ENCODE assay signal across 9 cellular contexts in genomic region chr11:22626573-22627239, GRCh38. TPM values are rescaled to one million over a fixed set of nuclear protein-coding genes. Genes with fewer than 3 reads are reported as not detected.
DNase-seq lines count a peak whose midpoint lies in the region; ATAC-seq, FAIRE-seq and TF ChIP-seq lines count a peak whose summit lies in the region.
"Had no signal": no experiment of that assay in that cellular context is flagged by ENCODE, and none has a peak within 500 bp of the region (broad histone marks: within the 10 kb centered on the region; RNA-seq: fewer than 3 reads in every experiment).

No MANE protein-coding gene starts in this region.

- TF ChIP-seq POLR2A in IMR-90 (IDR thresholded peaks at IDR 0.05; ENCODE audit: low read depth, low read length), result no peak
- TF ChIP-seq POLR2A in GM12878 (IDR thresholded peaks at IDR 0.05; ENCODE audit: low read depth, low read length), result no peak

- no peak for TF ChIP-seq RAD21 in IMR-90 (IDR thresholded peaks at IDR 0.05; ENCODE audit: low read length)
- TF ChIP-seq RAD21 in GM12878 (IDR thresholded peaks at IDR 0.05; ENCODE audit: insufficient read depth, low read depth, low read length), result no peak

- no peak overlapping the region; the same call in 1 of the 2 replicates for H3K23ac ChIP-seq in IMR-90 (ENCODE audit: low read depth, low read length)

- H2AFZ ChIP-seq in IMR-90 (replicated peaks; ENCODE audit: low read length, poor library complexity) (no peak overlapping the region), GM12878 (ENCODE audit: control insufficient read depth, low read depth, low read length) (peak overlapping the region; percentile 93)

- H3K4me1 ChIP-seq in IMR-90 (ENCODE audit: control insufficient read depth, insufficient read depth, low read length), result no peaks in the 10 kb centered on the region
- peaks cover 6% of the 10 kb centered on the region; the same call in 1 of the 2 replicates for H3K4me1 ChIP-seq in GM12878 (ENCODE audit: control insufficient read depth, insufficient read depth, low read length)

- BruUV-seq in IMR-90 (replicated peaks; lab: Mats Ljungman, UMichigan) (no TSS peak), GM12878 (replicated peaks; lab: Mats Ljungman, UMichigan) (no TSS peak)

- H3K9ac ChIP-seq in IMR-90 (ENCODE audit: low read depth, low read length) (no peak overlapping the region), GM12878 (ENCODE audit: control insufficient read depth, insufficient read depth, low read length) (no peak overlapping the region; the same call in 1 of the 2 replicates)

- H4K20me1 ChIP-seq in IMR-90 (ENCODE audit: insufficient read depth, low read length) (no peaks in the 10 kb centered on the region), GM12878 (ENCODE audit: control insufficient read depth, insufficient read depth) (no peaks in the 10 kb centered on the region)

- H3K27ac Mint-ChIP-seq in CD4-positive, alpha-beta T cell, result peak overlapping the region; percentile 94
- H3K27ac Mint-ChIP-seq in natural killer cell, result peak overlapping the region; percentile 96 to 97

- dilution Hi-C loops in IMR-90 (cut with HindIII; ENCODE audit: low sequenced_read_pairs, unreplicated experiment), result no loop called here

- H3K79me1 ChIP-seq in IMR-90 (ENCODE audit: low read depth in 1 of 2, low read length in 2 of 2), result peaks cover 4 to 12% of the 10 kb centered on the region in 2 experiments; a peak in 3 of 4 replicates

- WGBS in IMR-90 (ENCODE audit: extremely low coverage in 2 of 2, insufficient read length in 1 of 2), 2 experiments, result 100% methylated on average over 3 of the region's 14 CpGs; no CpG with 5 or more reads in 1 of the 2 experiments
- WGBS in GM12878 (ENCODE audit: insufficient coverage, insufficient replicate concordance, low lambda C conversion rate, missing lambda C conversion rate), result 85% methylated on average over 14 of the region's 14 CpGs

- no peaks in the 10 kb centered on the region for H3K36me3 ChIP-seq in IMR-90 (ENCODE audit: control insufficient read depth, insufficient read depth, low read length)
- H3K36me3 ChIP-seq in GM12878 (ENCODE audit: control insufficient read depth in 2 of 2, insufficient read depth in 2 of 2, low read length in 1 of 2), result no peaks in the 10 kb centered on the region

- no peak overlapping the region for H4K91ac ChIP-seq in IMR-90 (ENCODE audit: insufficient read depth, low read depth, low read length)

- H2BK5ac ChIP-seq in IMR-90 (ENCODE audit: low read depth, low read length, poor library complexity, severe bottlenecking), result no peak overlapping the region

- no peak overlapping the region for H3K4ac ChIP-seq in IMR-90 (ENCODE audit: low read depth, low read length)

- no peak for DNase-seq in CD4-positive, alpha-beta T cell
- no peak for DNase-seq in IMR-90
- DNase-seq in GM12878 (ENCODE audit: low read depth, low spot score), result no peak
- no peak for DNase-seq in natural killer cell
- DNase-seq in NCI-H82 (lab: John Stamatoyannopoulos, UW), result no peak
- no peak for DNase-seq in activated CD4-positive, alpha-beta T cell treated with anti-CD3 and anti-CD28 coated beads, Interleukin-2, amount 50 U/mL, for 1 hour
- DNase-seq: stimulated activated CD4-positive, alpha-beta T cell treated with anti-CD3 and anti-CD28 coated beads, Interleukin-12 subunit alpha, Interleukin-12 subunit beta, amount 100 ng/mL, for 4 hours had no signal

- H3K4me1 Mint-ChIP-seq in CD4-positive, alpha-beta T cell (ENCODE audit: low read depth), result peaks cover 49% of the 10 kb centered on the region
- H3K4me1 Mint-ChIP-seq in natural killer cell, result peaks cover 20 to 24% of the 10 kb centered on the region in 2 donors

- no peak overlapping the region for H2AK5ac ChIP-seq in IMR-90 (ENCODE audit: low read depth, low read length)

- FAIRE-seq in GM12878 (lab: Jason Lieb, UNC), result no peak

- no peaks in the 10 kb centered on the region for H3K27me3 ChIP-seq in CD4-positive, alpha-beta T cell (ENCODE audit: control insufficient read depth, insufficient read depth, low read length)
- H3K27me3 ChIP-seq in IMR-90 (ENCODE audit: control insufficient read depth, insufficient read depth, low read length) (no peaks in the 10 kb centered on the region), GM12878 (replicated peaks in 1 of 2; ENCODE audit: control insufficient read depth in 2 of 2, insufficient read depth in 2 of 2, low read length in 1 of 2) (no peaks in the 10 kb centered on the region)

- no peak overlapping the region for H2BK20ac ChIP-seq in IMR-90 (ENCODE audit: low read depth, low read length)

- POLR2A ChIA-PET in CD4-positive, alpha-beta T cell (lab: Charles Lee), result interaction anchor here (0.7 to 2.9 kb wide), 6 partner anchors 8 to 203 kb away, joined by 3 to 31 read pairs (median 6); partner anchors contain the start of genes GAS2 and SVIP
- POLR2A ChIA-PET in IMR-90 (lab: Charles Lee; ENCODE audit: unreplicated experiment) (no interaction called here), GM12878 (lab: Charles Lee) (interaction anchor here (0.6 to 2.4 kb wide), 9 partner anchors 15 to 203 kb away, joined by 3 to 11 read pairs (median 7); partner anchors contain the start of genes GAS2 and SVIP)

- no peak for TF ChIP-seq EP300 in GM12878 (IDR thresholded peaks at IDR 0.05; ENCODE audit: borderline replicate concordance in 1 of 2, control insufficient read depth in 1 of 2, low read depth in 2 of 2, low read length in 2 of 2)

- H3K9me3 ChIP-seq in CD4-positive, alpha-beta T cell (ENCODE audit: control insufficient read depth, low read length), result no peaks in the 10 kb centered on the region
- H3K9me3 ChIP-seq in IMR-90 (ENCODE audit: control insufficient read depth, insufficient read depth, low read length) (no peaks in the 10 kb centered on the region), GM12878 (replicated peaks; ENCODE audit: control insufficient read depth, insufficient read depth, low read length) (no peaks in the 10 kb centered on the region; the same call in 2 of the 3 replicates)

- peaks cover 27% of the 10 kb centered on the region for H3K36me3 Mint-ChIP-seq in CD4-positive, alpha-beta T cell (ENCODE audit: low read depth)
- H3K36me3 Mint-ChIP-seq in natural killer cell, result no peaks in the 10 kb centered on the region

- SMC1A ChIA-PET in GM12878 (lab: Charles Lee; ENCODE audit: uncharacterized antibody, unreplicated experiment), result interaction anchor here (0.6 to 4.0 kb wide), 12 partner anchors 10 to 168 kb away, joined by 3 to 23 read pairs (median 4); no protein-coding TSS in a partner anchor

- no peak overlapping the region for H3K4me3 ChIP-seq in IMR-90 (ENCODE audit: insufficient read depth, low read depth, low read length)
- H3K4me3 ChIP-seq in GM12878, result peak overlapping the region; percentile 85

- peak overlapping the region; percentile 33; the same call in 1 of the 2 replicates for H3K14ac ChIP-seq in IMR-90 (replicated peaks; ENCODE audit: low read depth, low read length)

- CTCF ChIA-PET in CD4-positive, alpha-beta T cell (lab: Charles Lee), result no interaction called here
- CTCF ChIA-PET in IMR-90 (lab: Yijun Ruan, JAX) (interaction anchor here (0.7 kb wide), 1 partner anchor 104 kb away, joined by 5 read pairs; no protein-coding TSS in a partner anchor), GM12878 (lab: Yijun Ruan, JAX) (interaction anchor here (1.0 to 4.7 kb wide), 7 partner anchors 31 to 161 kb away, joined by 3 to 23 read pairs (median 6); no protein-coding TSS in a partner anchor)

- H3K4me3 Mint-ChIP-seq in CD4-positive, alpha-beta T cell, result peak overlapping the region; percentile 97
- peak overlapping the region; percentile 98 for H3K4me3 Mint-ChIP-seq in natural killer cell

- H3K56ac ChIP-seq in IMR-90 (ENCODE audit: extremely low read depth, insufficient read depth, low read length), result no peak overlapping the region

- RAD21 ChIA-PET in GM12878 (lab: Charles Lee; ENCODE audit: unreplicated experiment), result interaction anchor here (0.9 to 2.9 kb wide), 7 partner anchors 30 to 161 kb away, joined by 3 to 19 read pairs (median 3); no protein-coding TSS in a partner anchor

- no peak for ATAC-seq in CD4-positive, alpha-beta T cell (ENCODE audit: poor library complexity)
- ATAC-seq in IMR-90 (ENCODE audit: low read depth) (no peak), GM12878 (no peak), natural killer cell (no peak), HG02798 (IDR thresholded peaks at IDR 0.05; ENCODE audit: poor library complexity, unreplicated experiment) (no peak), HG03439 (IDR thresholded peaks at IDR 0.05; ENCODE audit: unreplicated experiment) (no peak)

- no peak overlapping the region for H2BK15ac ChIP-seq in IMR-90 (ENCODE audit: low read depth, low read length)

- H4K5ac ChIP-seq in IMR-90 (ENCODE audit: low read depth, low read length), result peak overlapping the region; percentile 78; the same call in 1 of the 2 replicates

- H3K9me3 Mint-ChIP-seq in CD4-positive, alpha-beta T cell, result no peaks in the 10 kb centered on the region
- no peaks in the 10 kb centered on the region for H3K9me3 Mint-ChIP-seq in natural killer cell

- H2BK120ac ChIP-seq in IMR-90 (ENCODE audit: low read depth, low read length), result no peak overlapping the region

- H3K4me2 ChIP-seq in IMR-90 (ENCODE audit: low read depth, low read length) (no peak overlapping the region), GM12878 (ENCODE audit: control insufficient read depth, insufficient read depth) (peak overlapping the region; percentile 96; the same call in 1 of the 2 replicates)

- TF ChIP-seq CTCF in CD4-positive, alpha-beta T cell (IDR thresholded peaks at IDR 0.05), result no peak
- no peak for TF ChIP-seq CTCF in IMR-90 (conservative IDR thresholded peaks at IDR 0.05; ENCODE audit: low read depth, low read length)
- no peak for TF ChIP-seq CTCF in GM12878 (IDR thresholded peaks at IDR 0.05 in 2 of 3, conservative IDR thresholded peaks at IDR 0.05 in 1 of 3; ENCODE audit: control insufficient read depth in 2 of 3, extremely low read depth in 1 of 3, insufficient read depth in 1 of 3, low read depth in 3 of 3, low read length in 3 of 3)
- TF ChIP-seq CTCF in natural killer cell (IDR thresholded peaks at IDR 0.05), result no peak

- intact Hi-C loops in CD4-positive, alpha-beta T cell (cut with DNase I, micrococcal nuclease), result loop anchor here in 1 of 2 experiments (5.0 kb wide), 1 partner anchor 201 kb away; the partner anchor contains the start of gene SVIP
- intact Hi-C loops in IMR-90 (cut with micrococcal nuclease), result loop anchor here (5.0 kb wide), 1 partner anchor 201 kb away; the partner anchor contains the start of gene SVIP
- intact Hi-C loops in GM12878 (cut with micrococcal nuclease; ENCODE audit: unreplicated experiment), result loop anchor here (2.0 kb wide), 2 partner anchors 160 to 202 kb away; partner anchors contain the start of gene SVIP
- intact Hi-C loops in natural killer cell (cut with micrococcal nuclease), result no loop called here

- no peaks in the 10 kb centered on the region for H3K27me3 Mint-ChIP-seq in CD4-positive, alpha-beta T cell
- peaks cover 0 to under 1% of the 10 kb centered on the region in 2 donors for H3K27me3 Mint-ChIP-seq in natural killer cell (ENCODE audit: low read depth in 2 of 2)

- peaks cover 16% of the 10 kb centered on the region for H3K79me2 ChIP-seq in GM12878 (ENCODE audit: control insufficient read depth, insufficient read depth, low read length)

- H4K8ac ChIP-seq in IMR-90 (ENCODE audit: low read depth in 2 of 2, low read length in 2 of 2), result peak overlapping the region; percentile 76 to 87

- no peak overlapping the region for H2AK9ac ChIP-seq in IMR-90 (replicated peaks; ENCODE audit: low read depth, low read length, poor library complexity)

- in situ Hi-C loops in IMR-90 (cut with MboI; ENCODE audit: low sequenced_read_pairs), result no loop called here
- in situ Hi-C loops in GM12878 (cut with MboI), result no loop called here

- no peaks in the 10 kb centered on the region for H3K9me1 ChIP-seq in IMR-90 (ENCODE audit: insufficient read depth, low read length)

- H3K18ac ChIP-seq in IMR-90 (ENCODE audit: low read depth, low read length), result no peak overlapping the region

- peak overlapping the region; percentile 91 for H3K27ac ChIP-seq in CD4-positive, alpha-beta T cell (ENCODE audit: low read depth, low read length)
- H3K27ac ChIP-seq in IMR-90 (ENCODE audit: insufficient read depth, low read length), result no peak overlapping the region
- H3K27ac ChIP-seq in GM12878 (ENCODE audit: control insufficient read depth, insufficient read depth), result peak overlapping the region; percentile 90; the same call in 1 of the 2 replicates

RNA-seq across cellular contexts. Expression of gene FANCF, which starts 1.1 kb away (rescaled TPM):
- total RNA-seq in CD4-positive, alpha-beta T cell, result 1 to 10 TPM; 7.2 to 7.4 TPM
- total RNA-seq in IMR-90 (2012; rRNA removed), result 5.6 and 7.5 TPM in 2 replicates
- 2.7 and 3.3 TPM in 2 replicates for polyA plus RNA-seq in IMR-90 (2012; rRNA removed)
- polyA plus RNA-seq in IMR-90 (2012; cell fraction: cytosol; rRNA removed), result 2.1 and 2.3 TPM in 2 replicates
- 0.72 and 1.1 TPM in 2 replicates for polyA plus RNA-seq in IMR-90 (2012; cell fraction: nucleus; rRNA removed; ENCODE audit: low replicate concordance)
- 11.5 and 13.5 TPM in 2 replicates for total RNA-seq in GM12878 (2013; cell fraction: nucleolus; rRNA removed)
- total RNA-seq in GM12878 (2014; rRNA removed), result 18.4 and 18.8 TPM in 2 replicates
- total RNA-seq in GM12878 (2014; rRNA removed; fragmentation: Illumina TruSeq; extraction: Trizol), result 10.0 and 11.6 TPM in 2 replicates
- 13.8 and 14.5 TPM in 2 replicates for total RNA-seq in GM12878 (2021)
- 3.0 TPM for polyA plus RNA-seq in GM12878 (2011; ENCODE audit: low read depth)
- 10.1 and 12.0 TPM in 2 replicates for polyA plus RNA-seq in GM12878 (2011; rRNA removed)
- polyA plus RNA-seq in GM12878 (2011; cell fraction: cytosol; rRNA removed), result 7.9 and 8.8 TPM in 2 replicates
- polyA plus RNA-seq in GM12878 (2011; cell fraction: nucleus; rRNA removed), result 5.8 and 6.7 TPM in 2 replicates
- polyA plus RNA-seq in GM12878 (2012), result 5.9 and 7.6 TPM in 2 replicates
- polyA plus RNA-seq in GM12878 (2014; fragmentation: Illumina TruSeq; extraction: Trizol), result 10.1 and 13.5 TPM in 2 replicates
- 1 to 10 TPM; 1.6 to 3.4 TPM for polyA plus RNA-seq in GM12878 (2014; fragmentation: Nextera tagmentation; extraction: Ambion mirVana)
- polyA plus RNA-seq in GM12878 (2014; rRNA removed), result 12.3 and 12.9 TPM in 2 replicates
- polyA plus RNA-seq in GM12878 (2016; fragmentation: Nextera tagmentation; extraction: Ambion mirVana), result 10 to 100 TPM; 18.2 to 19.9 TPM
- polyA minus RNA-seq in GM12878 (2011; rRNA and poly(A)+ RNA removed), result 5.2 and 8.3 TPM in 2 replicates
- polyA minus RNA-seq in GM12878 (2011; cell fraction: cytosol; rRNA and poly(A)+ RNA removed), result 6.1 and 8.6 TPM in 2 replicates
- 10.0 and 14.9 TPM in 2 replicates for polyA minus RNA-seq in GM12878 (2011; cell fraction: nucleus; rRNA and poly(A)+ RNA removed)
- 10 to 100 TPM in 1 of 3 donors, 1 to 10 TPM in 2; 7.2 to 10.3 (median 9.7) TPM for total RNA-seq in natural killer cell

RNA-seq across cellular contexts. Expression of gene GAS2, which starts 39.7 kb away (rescaled TPM):
- 1 to 10 TPM; 2.2 to 2.9 TPM for total RNA-seq in CD4-positive, alpha-beta T cell
- total RNA-seq in IMR-90 (2012; rRNA removed) (0.90 and 1.9 TPM in 2 replicates), GM12878 (2014; rRNA removed) (19.0 and 24.5 TPM in 2 replicates), GM12878 (2014; rRNA removed; fragmentation: Illumina TruSeq; extraction: Trizol) (22.2 and 23.4 TPM in 2 replicates), GM12878 (2021) (23.8 and 29.2 TPM in 2 replicates), natural killer cell (1 to 10 TPM; 2.0 to 3.5 (median 2.5) TPM)
- polyA plus RNA-seq in IMR-90 (2012; rRNA removed) (0.51 and 0.65 TPM in 2 replicates), GM12878 (2011; rRNA removed) (81.4 and 124 TPM in 2 replicates), GM12878 (2014; fragmentation: Illumina TruSeq; extraction: Trizol) (18.5 TPM in 2 replicates), GM12878 (2014; fragmentation: Nextera tagmentation; extraction: Ambion mirVana) (10 to 100 TPM; 19.9 to 28.9 TPM), GM12878 (2014; rRNA removed) (12.2 and 16.4 TPM in 2 replicates), GM12878 (2016; fragmentation: Nextera tagmentation; extraction: Ambion mirVana) (10 to 100 TPM; 36.4 to 38.4 TPM)
- polyA plus RNA-seq in IMR-90 (2012; cell fraction: cytosol; rRNA removed), result 0.55 and 0.69 TPM in 2 replicates
- 0.37 and 0.53 TPM in 2 replicates for polyA plus RNA-seq in IMR-90 (2012; cell fraction: nucleus; rRNA removed; ENCODE audit: low replicate concordance)
- total RNA-seq in GM12878 (2013; cell fraction: nucleolus; rRNA removed), result 96.9 and 104 TPM in 2 replicates
- polyA plus RNA-seq in GM12878 (2011; ENCODE audit: low read depth), result 9.2 TPM
- 40.0 and 43.6 TPM in 2 replicates for polyA plus RNA-seq in GM12878 (2011; cell fraction: cytosol; rRNA removed)
- polyA plus RNA-seq in GM12878 (2011; cell fraction: nucleus; rRNA removed), result 62.4 and 81.1 TPM in 2 replicates
- 7.4 and 9.0 TPM in 2 replicates for polyA plus RNA-seq in GM12878 (2012)
- 135 and 140 TPM in 2 replicates for polyA minus RNA-seq in GM12878 (2011; rRNA and poly(A)+ RNA removed)
- 41.3 and 44.3 TPM in 2 replicates for polyA minus RNA-seq in GM12878 (2011; cell fraction: cytosol; rRNA and poly(A)+ RNA removed)
- 154 and 202 TPM in 2 replicates for polyA minus RNA-seq in GM12878 (2011; cell fraction: nucleus; rRNA and poly(A)+ RNA removed)
